ENCODE assay signal across 24 cellular contexts in genomic region chr10:133143546-133143945, GRCh38. TPM values are rescaled to one million over a fixed set of nuclear protein-coding genes. Genes with fewer than 3 reads are reported as not detected.
A peak's percentile ranks its signal among the peaks of the same experiment; 100 is the strongest.
DNase-seq lines count a peak whose midpoint lies in the region; ATAC-seq and TF ChIP-seq lines count a peak whose summit lies in the region.
"Had no signal": no experiment of that assay in that cellular context is flagged by ENCODE, and none has a peak within 500 bp of the region (broad histone marks: within the 10 kb centered on the region; RNA-seq: fewer than 3 reads in every experiment).

No MANE protein-coding gene starts in this region.

- no peaks in the 10 kb centered on the region for H3K36me3 ChIP-seq in cardiac muscle cell
- H3K36me3 ChIP-seq in left ventricle myocardium inferior, result no peaks in the 10 kb centered on the region
- H3K36me3 ChIP-seq in SJCRH30, result no peaks in the 10 kb centered on the region
- no peaks in the 10 kb centered on the region for H3K36me3 ChIP-seq in lower lobe of right lung
- H3K36me3 ChIP-seq: BE2C, brain microvascular endothelial cell, colonic mucosa, gastroesophageal sphincter, suprapubic skin, uterus had no signal

- peaks cover 29% of the 10 kb centered on the region for H3K4me1 ChIP-seq in cardiac muscle cell (ENCODE audit: low read depth)
- H3K4me1 ChIP-seq in left ventricle myocardium inferior, result no peaks in the 10 kb centered on the region
- peaks cover 2% of the 10 kb centered on the region; the same call in 1 of the 2 replicates for H3K4me1 ChIP-seq in SJCRH30
- no peaks in the 10 kb centered on the region for H3K4me1 ChIP-seq in lower lobe of right lung
- H3K4me1 ChIP-seq: BE2C, colonic mucosa, gastroesophageal sphincter, uterus had no signal

- ATAC-seq in lower lobe of right lung, result no peak
- no peak for ATAC-seq in stimulated activated effector memory CD8-positive, alpha-beta T cell treated with anti-CD3 and anti-CD28 coated beads, Interleukin-12 subunit alpha, Interleukin-12 subunit beta, amount 100 ng/mL, for 72 hours
- ATAC-seq in GM18873 (IDR thresholded peaks at IDR 0.05; ENCODE audit: low FRiP score, unreplicated experiment), result no peak
- ATAC-seq: gastroesophageal sphincter had no signal

- DNase-seq in cardiac muscle cell (ENCODE audit: low read depth in 1 of 2, low spot score in 1 of 2), result no peak
- DNase-seq in left ventricle myocardium inferior, result no peak
- no peak for DNase-seq in SJCRH30
- DNase-seq in lower lobe of right lung, result peak; percentile 31
- DNase-seq in stimulated activated effector memory CD8-positive, alpha-beta T cell treated with anti-CD3 and anti-CD28 coated beads, Interleukin-12 subunit alpha, Interleukin-12 subunit beta, amount 100 ng/mL, for 72 hours (ENCODE audit: low spot score in 2 of 2), result peak in 1 of 2 donors; percentile 38
- DNase-seq in activated CD4-positive, alpha-beta T cell treated with anti-CD3 and anti-CD28 coated beads for 48 hours, result no peak
- no peak for DNase-seq in T-helper 1 cell
- DNase-seq: NCI-H2171 had no signal

- TF ChIP-seq CTCF in cardiac muscle cell (IDR thresholded peaks at IDR 0.05; ENCODE audit: low read depth, low read length), result no peak
- TF ChIP-seq CTCF in left ventricle myocardium inferior (IDR thresholded peaks at IDR 0.05; ENCODE audit: borderline replicate concordance), result no peak
- no peak for TF ChIP-seq CTCF in lower lobe of right lung (IDR thresholded peaks at IDR 0.05)

- H3K4me1 Mint-ChIP-seq in stimulated activated effector memory CD8-positive, alpha-beta T cell treated with anti-CD3 and anti-CD28 coated beads, Interleukin-12 subunit alpha, Interleukin-12 subunit beta, amount 100 ng/mL, for 72 hours, result peaks cover 10% of the 10 kb centered on the region

- H3K27me3 ChIP-seq in cardiac muscle cell (no peaks in the 10 kb centered on the region), left ventricle myocardium inferior (ENCODE audit: low read depth) (peaks cover 90% of the 10 kb centered on the region), SJCRH30 (no peaks in the 10 kb centered on the region), lower lobe of right lung (ENCODE audit: low read depth) (peaks cover 55% of the 10 kb centered on the region)
- H3K27me3 ChIP-seq: BE2C, brain microvascular endothelial cell, uterus had no signal

- peak overlapping the region; percentile 46 for H3K27ac Mint-ChIP-seq in stimulated activated effector memory CD8-positive, alpha-beta T cell treated with anti-CD3 and anti-CD28 coated beads, Interleukin-12 subunit alpha, Interleukin-12 subunit beta, amount 100 ng/mL, for 72 hours
- H3K27ac Mint-ChIP-seq: activated CD4-positive, alpha-beta T cell treated with anti-CD3 and anti-CD28 coated beads, Interleukin-2, amount 10 ng/mL, durations not matched to agents 24 days and 14 days; T-helper 1 cell treated with Interleukin-12 subunit alpha and Interleukin-12 subunit beta and Interleukin-4 antibody, amounts not matched to agents 30 μg/mL and 1 μg/mL, for 36 hours had no signal

- peak overlapping the region; percentile 50 for H3K4me3 Mint-ChIP-seq in stimulated activated effector memory CD8-positive, alpha-beta T cell treated with anti-CD3 and anti-CD28 coated beads, Interleukin-12 subunit alpha, Interleukin-12 subunit beta, amount 100 ng/mL, for 72 hours
- H3K4me3 Mint-ChIP-seq: T-helper 1 cell treated with Interleukin-12 subunit alpha and Interleukin-12 subunit beta and Interleukin-4 antibody, amounts not matched to agents 30 μg/mL and 1 μg/mL, for 36 hours had no signal

- no peak overlapping the region for H3K4me3 ChIP-seq in cardiac muscle cell
- no peak overlapping the region for H3K4me3 ChIP-seq in left ventricle myocardium inferior
- H3K4me3 ChIP-seq in SJCRH30, result no peak overlapping the region
- no peak overlapping the region for H3K4me3 ChIP-seq in lower lobe of right lung
- H3K4me3 ChIP-seq: colonic mucosa, gastroesophageal sphincter, GM12878, skin epidermis, uterus had no signal

- no peaks in the 10 kb centered on the region for H3K9me3 ChIP-seq in cardiac muscle cell (ENCODE audit: low read depth)
- peaks cover 18% of the 10 kb centered on the region for H3K9me3 ChIP-seq in left ventricle myocardium inferior (replicated peaks)
- no peaks in the 10 kb centered on the region for H3K9me3 ChIP-seq in SJCRH30 (replicated peaks)
- H3K9me3 ChIP-seq in lower lobe of right lung, result no peaks in the 10 kb centered on the region
- H3K9me3 ChIP-seq: BE2C, colonic mucosa, suprapubic skin, uterus had no signal

- peaks cover 4% of the 10 kb centered on the region for H3K9me3 Mint-ChIP-seq in stimulated activated effector memory CD8-positive, alpha-beta T cell treated with anti-CD3 and anti-CD28 coated beads, Interleukin-12 subunit alpha, Interleukin-12 subunit beta, amount 100 ng/mL, for 72 hours

- intact Hi-C loops in left ventricle myocardium inferior (cut with micrococcal nuclease) (no loop called here), lower lobe of right lung (cut with DNase I) (no loop called here)

- H3K36me3 Mint-ChIP-seq in stimulated activated effector memory CD8-positive, alpha-beta T cell treated with anti-CD3 and anti-CD28 coated beads, Interleukin-12 subunit alpha, Interleukin-12 subunit beta, amount 100 ng/mL, for 72 hours, result no peaks in the 10 kb centered on the region

- H3K27ac ChIP-seq in cardiac muscle cell, result peak overlapping the region; percentile 12
- no peak overlapping the region for H3K27ac ChIP-seq in left ventricle myocardium inferior (replicated peaks)
- peak overlapping the region; percentile 37; the same call in 1 of the 2 replicates for H3K27ac ChIP-seq in SJCRH30
- H3K27ac ChIP-seq in lower lobe of right lung, result no peak overlapping the region
- H3K27ac ChIP-seq: brain microvascular endothelial cell, colonic mucosa, gastroesophageal sphincter, skin epidermis, suprapubic skin, uterus had no signal

RNA-seq across cellular contexts. Expression of gene KNDC1, which starts 16.5 kb away (rescaled TPM):
- total RNA-seq in cardiac muscle cell (14.4 and 33.9 TPM in 2 replicates), left ventricle myocardium inferior (0.11 TPM), lower lobe of right lung (10.3 TPM)
- 10.8 and 12.4 TPM in 2 replicates for polyA plus RNA-seq in cardiac muscle cell
- 1.1 TPM in 1 of 2 replicates, not detected in the other for total RNA-seq in SJCRH30 (2014; rRNA removed; shearing (Covaris generic))
- total RNA-seq: A673, pulmonary artery endothelial cell had no signal

RNA-seq across cellular contexts. Expression of gene ADGRA1, which starts 55.8 kb away (rescaled TPM):
- 0.24 and 0.28 TPM in 2 replicates for total RNA-seq in cardiac muscle cell
- polyA plus RNA-seq in cardiac muscle cell, result 0.67 TPM in 1 of 2 replicates, not detected in the other
- not detected for total RNA-seq in left ventricle myocardium inferior
- 0.81 and 1.0 TPM in 2 replicates for total RNA-seq in SJCRH30 (2014; rRNA removed; shearing (Covaris generic))
- total RNA-seq in lower lobe of right lung, result 0.38 TPM
- total RNA-seq: activated CD4-positive, alpha-beta T cell treated with anti-CD3 and anti-CD28 coated beads, Interleukin-2, amount 10 ng/mL, durations not matched to agents 24 days and 14 days; colonic mucosa; GM12878; lower leg skin; mucosa of gallbladder; pulmonary artery endothelial cell; SK-MEL-5; suprapubic skin had no signal
- polyA plus RNA-seq: GM12878 had no signal

Comparison
In these comparisons a context has a peak if more than half of its experiments do, and no peak if none do; other contexts are left out.
1. H3K27ac ChIP-seq: peak in cardiac muscle cell (single experiment) and SJCRH30 (single experiment); none in left ventricle myocardium inferior (single experiment) and lower lobe of right lung (single experiment).